29 cellular contexts compared by ENCODE assay signal in the genomic region with DNA sequence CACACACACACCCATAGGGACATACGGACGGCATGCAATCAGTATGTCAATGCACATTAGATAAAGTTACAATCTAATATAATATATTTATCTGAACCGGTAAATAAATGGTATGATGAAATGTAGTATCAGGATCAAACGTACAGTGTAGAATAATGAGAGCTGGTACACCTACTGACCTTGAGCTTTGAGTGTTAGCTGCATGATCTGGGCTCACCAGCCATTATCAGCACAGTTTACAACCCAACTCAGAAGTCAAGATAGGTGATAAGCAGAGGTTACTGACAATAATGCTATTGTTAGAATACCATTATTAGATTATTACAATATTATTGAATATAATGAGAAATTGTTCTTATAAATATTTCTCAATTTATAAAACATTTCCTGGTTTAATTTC.
"Had no signal": no experiment of that assay in that cellular context is flagged by ENCODE, and none has a peak within 500 bp of the region (broad histone marks: within the 10 kb centered on the region; RNA-seq: fewer than 3 reads in every experiment).

No MANE protein-coding gene starts in this region.

- H3K27ac ChIP-seq: stomach, suprapubic skin, testis, thoracic aorta, thyroid gland, tibial artery, tibial nerve, transverse colon, upper lobe of left lung, upper lobe of right lung, uterus, vagina had no signal

- H3K9me3 Mint-ChIP-seq: stimulated activated memory B cell treated with anti-CD40 and anti-IgM and Interleukin-4, amounts not matched to agents 10 μg/mL and 1 μg/mL and 100 μg/mL, for 72 hours; type B pancreatic cell had no signal

- H3K4me3 Mint-ChIP-seq: stimulated activated effector memory CD8-positive, alpha-beta T cell treated with anti-CD3 and anti-CD28 coated beads, Interleukin-12 subunit alpha, Interleukin-12 subunit beta, amount 100 ng/mL, for 72 hours; stimulated activated memory B cell treated with anti-CD40 and anti-IgM and Interleukin-4, amounts not matched to agents 10 μg/mL and 1 μg/mL and 100 μg/mL, for 72 hours; stimulated activated naive B cell treated with anti-CD40 and anti-IgM and Interleukin-4, amounts not matched to agents 10 μg/mL and 1 μg/mL and 100 μg/mL, for 72 hours; stimulated activated naive CD8-positive, alpha-beta T cell treated with anti-CD3 and anti-CD28 coated beads, Interleukin-15, amount 100 ng/mL, for 72 hours; stimulated activated naive CD8-positive, alpha-beta T cell treated with anti-CD3 and anti-CD28 coated beads, Interleukin-15, Interleukin-2, amounts not matched to agents 100 ng/mL and 50 ng/mL, for 24 hours; type B pancreatic cell had no signal

- H3K4me1 Mint-ChIP-seq: stimulated activated effector memory CD8-positive, alpha-beta T cell treated with anti-CD3 and anti-CD28 coated beads, Interleukin-12 subunit alpha, Interleukin-12 subunit beta, amount 100 ng/mL, for 72 hours; stimulated activated memory B cell treated with anti-CD40 and anti-IgM and Interleukin-4, amounts not matched to agents 10 μg/mL and 1 μg/mL and 100 μg/mL, for 72 hours; stimulated activated naive B cell treated with anti-CD40 and anti-IgM and Interleukin-4, amounts not matched to agents 10 μg/mL and 1 μg/mL and 100 μg/mL, for 72 hours; stimulated activated naive CD8-positive, alpha-beta T cell treated with anti-CD3 and anti-CD28 coated beads, Interleukin-15, amount 100 ng/mL, for 72 hours had no signal

- H3K27ac Mint-ChIP-seq: stimulated activated effector memory CD8-positive, alpha-beta T cell treated with anti-CD3 and anti-CD28 coated beads, Interleukin-12 subunit alpha, Interleukin-12 subunit beta, amount 100 ng/mL, for 72 hours; stimulated activated memory B cell treated with anti-CD40 and anti-IgM and Interleukin-4, amounts not matched to agents 10 μg/mL and 1 μg/mL and 100 μg/mL, for 72 hours; stimulated activated naive B cell treated with anti-CD40 and anti-IgM and Interleukin-4, amounts not matched to agents 10 μg/mL and 1 μg/mL and 100 μg/mL, for 72 hours; stimulated activated naive CD8-positive, alpha-beta T cell treated with anti-CD3 and anti-CD28 coated beads, Interleukin-15, amount 100 ng/mL, for 72 hours; stimulated activated naive CD8-positive, alpha-beta T cell treated with anti-CD3 and anti-CD28 coated beads, Interleukin-15, Interleukin-2, amounts not matched to agents 100 ng/mL and 50 ng/mL, for 24 hours; type B pancreatic cell had no signal

- ATAC-seq: stimulated activated effector memory CD8-positive, alpha-beta T cell treated with anti-CD3 and anti-CD28 coated beads, Interleukin-12 subunit alpha, Interleukin-12 subunit beta, amount 100 ng/mL, for 72 hours; stimulated activated memory B cell treated with anti-CD40 and anti-IgM and Interleukin-4, amounts not matched to agents 10 μg/mL and 1 μg/mL and 100 μg/mL, for 72 hours; stimulated activated naive B cell treated with anti-CD40 and anti-IgM and Interleukin-4, amounts not matched to agents 10 μg/mL and 1 μg/mL and 100 μg/mL, for 72 hours; stimulated activated naive CD8-positive, alpha-beta T cell treated with anti-CD3 and anti-CD28 coated beads, Interleukin-15, amount 100 ng/mL, for 72 hours; stimulated activated naive CD8-positive, alpha-beta T cell treated with anti-CD3 and anti-CD28 coated beads, Interleukin-15, Interleukin-2, amounts not matched to agents 100 U/mL and 50 U/mL, for 24 hours; upper lobe of right lung had no signal

- H3K36me3 Mint-ChIP-seq: stimulated activated effector memory CD8-positive, alpha-beta T cell treated with anti-CD3 and anti-CD28 coated beads, Interleukin-12 subunit alpha, Interleukin-12 subunit beta, amount 100 ng/mL, for 72 hours; stimulated activated memory B cell treated with anti-CD40 and anti-IgM and Interleukin-4, amounts not matched to agents 10 μg/mL and 1 μg/mL and 100 μg/mL, for 72 hours; stimulated activated naive B cell treated with anti-CD40 and anti-IgM and Interleukin-4, amounts not matched to agents 10 μg/mL and 1 μg/mL and 100 μg/mL, for 72 hours; type B pancreatic cell had no signal

- H3K27me3 Mint-ChIP-seq: stimulated activated memory B cell treated with anti-CD40 and anti-IgM and Interleukin-4, amounts not matched to agents 10 μg/mL and 1 μg/mL and 100 μg/mL, for 72 hours; stimulated activated naive B cell treated with anti-CD40 and anti-IgM and Interleukin-4, amounts not matched to agents 10 μg/mL and 1 μg/mL and 100 μg/mL, for 72 hours; stimulated activated naive CD8-positive, alpha-beta T cell treated with anti-CD3 and anti-CD28 coated beads, Interleukin-15, amount 100 ng/mL, for 72 hours; stimulated activated naive CD8-positive, alpha-beta T cell treated with anti-CD3 and anti-CD28 coated beads, Interleukin-15, Interleukin-2, amounts not matched to agents 100 ng/mL and 50 ng/mL, for 24 hours had no signal

- H3K4me3 ChIP-seq: stomach, suprapubic skin, testis, thoracic aorta, thyroid gland, tibial artery, tibial nerve, transverse colon, upper lobe of left lung, upper lobe of right lung, uterus, vagina had no signal

- DNase-seq: stimulated activated CD4-positive, alpha-beta T cell treated with anti-CD3 and anti-CD28 coated beads, Interleukin-2, amount 100 ng/mL, for 48 hours; stimulated activated CD4-positive, alpha-beta T cell treated with anti-CD3 and anti-CD28 coated beads, Interleukin-4, amount 100 ng/mL, for 1 hour; stimulated activated CD4-positive, alpha-beta T cell treated with anti-CD3 and anti-CD28 coated beads, Interleukin-4, amount 100 ng/mL, for 24 hours; stimulated activated CD4-positive, alpha-beta T cell treated with anti-CD3 and anti-CD28 coated beads, Interleukin-4, amount 100 ng/mL, for 4 hours; stimulated activated CD8-positive, alpha-beta memory T cell treated with anti-CD3 and anti-CD28 coated beads, Interleukin-4, amount 100 ng/mL, for 48 hours; stimulated activated naive B cell treated with anti-CD40 and anti-IgM and Interleukin-4, amounts not matched to agents 10 μg/mL and 1 μg/mL and 100 μg/mL, for 72 hours; stimulated activated naive CD4-positive, alpha-beta T cell; stimulated activated naive CD4-positive, alpha-beta T cell treated with Interleukin-2 at 50 U/mL for 16 hours; stimulated activated naive CD8-positive, alpha-beta T cell treated with anti-CD3 and anti-CD28 coated beads, Interleukin-15, amount 100 ng/mL, for 72 hours; stimulated activated naive CD8-positive, alpha-beta T cell treated with anti-CD3 and anti-CD28 coated beads, Interleukin-15, Interleukin-2, amounts not matched to agents 100 U/mL and 50 U/mL, for 24 hours; stomach; substantia nigra; testis; thyroid gland; tibial artery; transverse colon; trophoblast cell; upper lobe of left lung; upper lobe of right lung; uterus had no signal

- FAIRE-seq: urothelium cell line had no signal

- H3K36me3 ChIP-seq: stomach, suprapubic skin, thoracic aorta, thyroid gland, tibial artery, tibial nerve, transverse colon, upper lobe of left lung, upper lobe of right lung, uterus, vagina had no signal

- H3K27me3 ChIP-seq: stomach, suprapubic skin, testis, thyroid gland, tibial artery, tibial nerve, transverse colon, upper lobe of left lung, upper lobe of right lung, uterus, vagina had no signal

- H3K4me1 ChIP-seq: stomach, suprapubic skin, testis, tibial artery, tibial nerve, transverse colon, upper lobe of right lung, uterus, vagina had no signal

- H3K9me3 ChIP-seq: stomach, suprapubic skin, testis, thoracic aorta, thyroid gland, tibial artery, tibial nerve, transverse colon, upper lobe of left lung, upper lobe of right lung, uterus, vagina had no signal
